8 cellular contexts compared by ENCODE assay signal in the genomic region with DNA sequence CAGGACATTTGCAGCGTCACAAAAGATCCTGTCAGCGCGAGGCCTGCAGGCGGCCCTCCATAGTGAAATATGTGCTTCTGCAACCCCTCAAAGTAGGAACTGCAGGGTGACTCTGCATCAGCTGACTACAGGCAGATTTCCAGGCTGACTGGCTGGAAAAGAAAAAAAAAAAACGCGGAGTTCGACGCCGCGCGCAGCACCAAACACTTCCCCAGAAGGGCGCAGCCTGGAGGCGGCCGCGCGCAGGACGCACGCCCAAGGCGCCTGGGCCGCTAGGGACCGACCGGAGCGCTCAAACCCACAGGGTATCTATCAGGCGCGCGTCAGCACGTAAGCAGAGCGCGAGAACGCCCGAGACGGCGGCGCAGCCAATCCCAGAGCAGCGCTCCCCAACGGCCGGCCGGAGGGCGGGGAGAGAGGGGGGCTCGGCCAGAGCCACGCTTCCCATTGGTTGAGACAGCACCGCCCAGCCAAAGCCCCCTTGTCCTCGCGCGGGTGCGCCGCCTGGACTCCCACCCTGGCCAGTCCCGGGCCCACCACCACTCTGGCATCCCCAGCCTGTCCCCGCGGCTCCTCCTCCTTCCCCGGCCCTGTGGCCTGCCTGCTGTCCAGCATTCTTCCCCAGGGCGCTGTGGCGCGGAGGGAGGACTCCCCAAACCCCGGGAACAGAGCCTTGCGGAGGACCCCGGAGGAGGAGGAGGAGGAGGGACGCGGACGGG.
DNase-seq lines count a peak whose midpoint lies in the region; ATAC-seq, FAIRE-seq and TF ChIP-seq lines count a peak whose summit lies in the region.

No MANE protein-coding gene starts in this region.

- in situ Hi-C loops in astrocyte of the spinal cord (cut with HindIII; ENCODE audit: low sequenced_read_pairs): no loop called here

- peak; percentile 95 for ATAC-seq in HG02973 (IDR thresholded peaks at IDR 0.05; ENCODE audit: unreplicated experiment)

- peak; percentile 59 for TF ChIP-seq CTCF in astrocyte of the spinal cord (IDR thresholded peaks at IDR 0.05; ENCODE audit: low read depth, low read length)

- DNase-seq in GM18507 (ENCODE audit: extremely low spot score, insufficient read length, low read depth): peak; percentile 94
- DNase-seq in NCI-H2029 (lab: John Stamatoyannopoulos, UW): peak; percentile 94
- peak; percentile 76 for DNase-seq in T-helper 9 cell
- DNase-seq in astrocyte of the spinal cord (ENCODE audit: low read depth, low spot score): peak; percentile 98
- peak; percentile 97 for DNase-seq in hippocampal formation (lab: John Stamatoyannopoulos, UW)
- DNase-seq in retina: peak; percentile 98
- DNase-seq in HuH-7.5 (ENCODE audit: low spot score): no peak

- peak overlapping the region; percentile 58 for H3K4me3 ChIP-seq in astrocyte of the spinal cord (ENCODE audit: low read depth, low read length)

- peak; percentile 95 for FAIRE-seq in GM18507 (lab: Jason Lieb, UNC)
